ENCODE assay signal across 1 cellular context in genomic region chr9:108691614-108692013, GRCh38.
TF ChIP-seq lines count a peak whose summit lies in the region.

No MANE protein-coding gene starts in this region.

TF ChIP-seq in HCT116, 20 proteins besides CTCF, POLR2A, EP300 and RAD21 (continued from another document):
- TF ChIP-seq CEBPB (IDR thresholded peaks at IDR 0.05; ENCODE audit: low read depth) (peak; percentile 55; the same call in 1 of the 2 replicates), ZBTB33 (IDR thresholded peaks at IDR 0.05; ENCODE audit: extremely low read depth, insufficient replicate concordance, low read length) (no peak), REST (IDR thresholded peaks at IDR 0.05; ENCODE audit: low read depth) (no peak), ELF1 (IDR thresholded peaks at IDR 0.05; ENCODE audit: borderline replicate concordance, low read depth) (no peak), CBX3 (IDR thresholded peaks at IDR 0.05; ENCODE audit: low read depth) (peak; percentile 95)
